Comparison of ENCODE assay signal across 8 cellular contexts in the genomic region with DNA sequence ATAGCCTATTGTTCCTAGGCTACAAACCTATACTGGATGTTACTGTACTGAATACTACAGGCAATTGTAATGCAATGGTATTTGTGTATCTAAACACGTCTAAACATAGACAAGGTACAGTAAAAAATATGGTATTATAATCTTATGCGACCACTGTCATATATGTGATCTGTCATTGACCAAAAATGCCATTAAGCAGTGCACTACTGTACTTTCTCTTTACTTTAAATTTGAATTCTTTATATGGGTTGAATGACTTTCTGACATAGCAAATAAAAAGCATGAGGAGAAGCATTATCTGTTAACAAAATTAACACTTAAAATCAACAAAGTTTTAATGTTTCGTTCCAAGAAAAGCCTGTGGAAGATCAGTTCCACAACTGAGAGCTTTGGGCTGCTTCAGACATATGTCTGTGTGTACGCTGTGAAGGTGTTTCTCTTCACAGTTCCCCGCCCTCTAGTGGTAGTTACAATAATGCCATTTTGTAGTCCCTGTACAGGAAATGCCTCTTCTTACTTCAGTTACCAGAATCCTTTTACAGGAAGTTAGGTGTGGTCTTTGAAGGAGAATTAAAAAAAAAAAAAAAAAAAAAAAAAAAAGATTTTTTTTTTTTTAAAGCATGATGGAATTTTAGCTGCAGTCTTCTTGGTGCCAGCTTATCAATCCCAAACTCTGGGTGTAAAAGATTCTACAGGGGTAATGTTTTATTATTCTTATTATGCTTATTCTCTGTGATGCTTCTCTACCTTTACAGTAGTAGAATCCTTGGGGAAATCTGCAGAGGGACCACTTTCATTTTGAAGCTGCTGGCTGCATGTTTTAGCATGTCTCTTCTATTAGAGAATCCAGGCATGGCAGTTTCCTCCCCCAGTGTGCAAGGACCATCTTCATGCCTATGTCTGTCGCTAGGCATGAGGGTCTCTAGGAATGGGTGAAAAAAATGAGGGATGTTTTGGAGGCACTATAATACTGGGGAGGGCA. TPM values are rescaled to one million over a fixed set of nuclear protein-coding genes. Genes with fewer than 3 reads are reported as not detected.
DNase-seq lines count a peak whose midpoint lies in the region; ATAC-seq and TF ChIP-seq lines count a peak whose summit lies in the region.

No MANE protein-coding gene starts in this region.

- no peak overlapping the region for H3K9ac ChIP-seq in iPS-20b (ENCODE audit: low read depth, low read length)

- POLR2A ChIA-PET in HEK293T (lab: Yijun Ruan, JAX), result no interaction called here
- POLR2A ChIA-PET in Panc1 (lab: Charles Lee), result no interaction called here

- H3K4me1 ChIP-seq in ACC112 (ENCODE audit: control insufficient read depth, insufficient read depth, low read length, unreplicated experiment), result no peaks in the 10 kb centered on the region
- no peaks in the 10 kb centered on the region for H3K4me1 ChIP-seq in Panc1 (ENCODE audit: control insufficient read depth, insufficient read depth, low read length)
- no peaks in the 10 kb centered on the region for H3K4me1 ChIP-seq in iPS-20b (ENCODE audit: insufficient read depth, low read length)

- ATAC-seq in Panc1, result peak; percentile 96

- no peaks in the 10 kb centered on the region for H3K9me3 ChIP-seq in Panc1 (ENCODE audit: control insufficient read depth, insufficient read depth, low read depth, low read length)
- no peaks in the 10 kb centered on the region for H3K9me3 ChIP-seq in iPS-20b (ENCODE audit: insufficient read depth, low read depth, low read length)

- H3K4me3 ChIP-seq in ACC112 (ENCODE audit: low read depth, low read length) (peak overlapping the region; percentile 75), LNCaP clone FGC (ENCODE audit: low read depth, low read length) (no peak overlapping the region), Panc1 (ENCODE audit: low read depth in 2 of 2, low read length in 2 of 2) (peak overlapping the region in 1 of 2 experiments; percentile 32; a peak in 1 of 4 replicates), iPS-20b (ENCODE audit: low read length) (peak overlapping the region; percentile 41; the same call in 1 of the 2 replicates)

- H2AFZ ChIP-seq in ACC112 (ENCODE audit: low read length, unreplicated experiment), result peak overlapping the region; percentile 57

- H3K79me2 ChIP-seq in ACC112 (ENCODE audit: control insufficient read depth, insufficient read depth, low read length, unreplicated experiment), result no peaks in the 10 kb centered on the region

- CTCF ChIA-PET in HEK293T (lab: Yijun Ruan, JAX), result no interaction called here
- CTCF ChIA-PET in Panc1 (lab: Charles Lee), result interaction anchor here (0.6 to 0.7 kb wide), 2 partner anchors 181 to 186 kb away, joined by 3 to 5 read pairs; no protein-coding TSS in a partner anchor

- H3K27ac ChIP-seq in ACC112 (ENCODE audit: low read depth, low read length) (no peak overlapping the region), Panc1 (ENCODE audit: low read length) (no peak overlapping the region), iPS-20b (ENCODE audit: low read length) (no peak overlapping the region)

- DNase-seq in GM10266 (ENCODE audit: extremely low spot score) (peak; percentile 56), HEK293T (ENCODE audit: extremely low spot score) (peak; percentile 63), LNCaP clone FGC (ENCODE audit: low read depth) (peak; percentile 79), Panc1 (ENCODE audit: low read depth, low spot score) (peak; percentile 55), T47D (ENCODE audit: low read depth in 1 of 2, low spot score in 1 of 2) (peak; percentile 32 to 84), smooth muscle cell of the brain vasculature (ENCODE audit: low read depth, low spot score) (peak; percentile 76)

- intact Hi-C loops in Panc1 (cut with micrococcal nuclease; ENCODE audit: unreplicated experiment), result loop anchor here (2.0 to 5.0 kb wide), 2 partner anchors 55 to 301 kb away; partner anchors contain the start of gene SCN2A

- TF ChIP-seq CTCF in GM10266 (IDR thresholded peaks at IDR 0.05; ENCODE audit: control insufficient read depth, insufficient read depth, low read depth, missing control alignments), result peak; percentile 85
- TF ChIP-seq CTCF in LNCaP clone FGC (IDR thresholded peaks at IDR 0.05; ENCODE audit: control insufficient read depth, extremely low read depth, insufficient read depth), result peak; percentile 78
- TF ChIP-seq CTCF in Panc1 (IDR thresholded peaks at IDR 0.05), result peak; percentile 69

- in situ Hi-C loops in Panc1 (cut with HindIII; ENCODE audit: low pct_unique_long_range_greater_than_20kb, low sequenced_read_pairs) (no loop called here), T47D (cut with HindIII; ENCODE audit: low pct_unique_long_range_greater_than_20kb, low sequenced_read_pairs) (no loop called here)

- no TSS peak for BruUV-seq in Panc1 (replicated peaks; lab: Mats Ljungman, UMichigan)

- H3K36me3 ChIP-seq in ACC112 (ENCODE audit: insufficient read depth, low read length) (no peaks in the 10 kb centered on the region), Panc1 (ENCODE audit: control insufficient read depth, insufficient read depth, low read length) (no peaks in the 10 kb centered on the region), iPS-20b (ENCODE audit: insufficient read depth, low read depth, low read length) (no peaks in the 10 kb centered on the region)

- H3K27me3 ChIP-seq in ACC112 (ENCODE audit: insufficient read depth, low read length) (no peaks in the 10 kb centered on the region; the same call in 1 of the 2 replicates), Panc1 (ENCODE audit: control insufficient read depth, insufficient read depth, low read length) (no peaks in the 10 kb centered on the region), iPS-20b (ENCODE audit: insufficient read depth, low read length) (no peaks in the 10 kb centered on the region)

TF ChIP-seq in HEK293T, 16 proteins besides CTCF, POLR2A, EP300 and RAD21:
- no peak for TF ChIP-seq L3MBTL2 (conservative IDR thresholded peaks at IDR 0.05)
- TF ChIP-seq HDGF (IDR thresholded peaks at IDR 0.05; ENCODE audit: borderline replicate concordance), result no peak
- TF ChIP-seq ZNF384 (IDR thresholded peaks at IDR 0.05), result peak; percentile 91
- TF ChIP-seq ARNT (IDR thresholded peaks at IDR 0.05), result no peak
- no peak for TF ChIP-seq CTBP1 (IDR thresholded peaks at IDR 0.05; ENCODE audit: borderline replicate concordance)
- TF ChIP-seq NFRKB (IDR thresholded peaks at IDR 0.05), result no peak

RNA-seq across cellular contexts. Expression of gene SCN2A, which starts 54.5 kb away (rescaled TPM):
- total RNA-seq in Panc1 (2021; ENCODE audit: unreplicated experiment), result not detected
- not detected for polyA plus RNA-seq in Panc1 (2012; ENCODE audit: insufficient read length)
